Comparison of ENCODE assay signal across 1 cellular context in genomic region chr10:114208351-114208750, GRCh38.
TF ChIP-seq lines count a peak whose summit lies in the region.

No MANE protein-coding gene starts in this region.

TF ChIP-seq in WTC11, 78 proteins besides CTCF, POLR2A, EP300 and RAD21 (continued from another document):
- TF ChIP-seq, protein P1, sequence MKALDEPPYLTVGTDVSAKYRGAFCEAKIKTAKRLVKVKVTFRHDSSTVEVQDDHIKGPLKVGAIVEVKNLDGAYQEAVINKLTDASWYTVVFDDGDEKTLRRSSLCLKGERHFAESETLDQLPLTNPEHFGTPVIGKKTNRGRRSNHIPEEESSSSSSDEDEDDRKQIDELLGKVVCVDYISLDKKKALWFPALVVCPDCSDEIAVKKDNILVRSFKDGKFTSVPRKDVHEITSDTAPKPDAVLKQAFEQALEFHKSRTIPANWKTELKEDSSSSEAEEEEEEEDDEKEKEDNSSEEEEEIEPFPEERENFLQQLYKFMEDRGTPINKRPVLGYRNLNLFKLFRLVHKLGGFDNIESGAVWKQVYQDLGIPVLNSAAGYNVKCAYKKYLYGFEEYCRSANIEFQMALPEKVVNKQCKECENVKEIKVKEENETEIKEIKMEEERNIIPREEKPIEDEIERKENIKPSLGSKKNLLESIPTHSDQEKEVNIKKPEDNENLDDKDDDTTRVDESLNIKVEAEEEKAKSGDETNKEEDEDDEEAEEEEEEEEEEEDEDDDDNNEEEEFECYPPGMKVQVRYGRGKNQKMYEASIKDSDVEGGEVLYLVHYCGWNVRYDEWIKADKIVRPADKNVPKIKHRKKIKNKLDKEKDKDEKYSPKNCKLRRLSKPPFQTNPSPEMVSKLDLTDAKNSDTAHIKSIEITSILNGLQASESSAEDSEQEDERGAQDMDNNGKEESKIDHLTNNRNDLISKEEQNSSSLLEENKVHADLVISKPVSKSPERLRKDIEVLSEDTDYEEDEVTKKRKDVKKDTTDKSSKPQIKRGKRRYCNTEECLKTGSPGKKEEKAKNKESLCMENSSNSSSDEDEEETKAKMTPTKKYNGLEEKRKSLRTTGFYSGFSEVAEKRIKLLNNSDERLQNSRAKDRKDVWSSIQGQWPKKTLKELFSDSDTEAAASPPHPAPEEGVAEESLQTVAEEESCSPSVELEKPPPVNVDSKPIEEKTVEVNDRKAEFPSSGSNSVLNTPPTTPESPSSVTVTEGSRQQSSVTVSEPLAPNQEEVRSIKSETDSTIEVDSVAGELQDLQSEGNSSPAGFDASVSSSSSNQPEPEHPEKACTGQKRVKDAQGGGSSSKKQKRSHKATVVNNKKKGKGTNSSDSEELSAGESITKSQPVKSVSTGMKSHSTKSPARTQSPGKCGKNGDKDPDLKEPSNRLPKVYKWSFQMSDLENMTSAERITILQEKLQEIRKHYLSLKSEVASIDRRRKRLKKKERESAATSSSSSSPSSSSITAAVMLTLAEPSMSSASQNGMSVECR (CRISPR knock-in tag; IDR thresholded peaks at IDR 0.05; ENCODE audit: borderline replicate concordance): no peak
- TF ChIP-seq TP53 (CRISPR knock-in tag; IDR thresholded peaks at IDR 0.05) (no peak), ELF4 (CRISPR knock-in tag; IDR thresholded peaks at IDR 0.05; ENCODE audit: low read depth) (no peak), ZNF425 (CRISPR knock-in tag; conservative IDR thresholded peaks at IDR 0.05) (no peak), CREB1 (CRISPR knock-in tag; IDR thresholded peaks at IDR 0.05) (no peak), ZNF121 (CRISPR knock-in tag; IDR thresholded peaks at IDR 0.05) (no peak), ZNF138 (CRISPR knock-in tag; conservative IDR thresholded peaks at IDR 0.05) (no peak), CBFB (CRISPR knock-in tag; IDR thresholded peaks at IDR 0.05; ENCODE audit: low read depth) (no peak), MAX (CRISPR knock-in tag; IDR thresholded peaks at IDR 0.05) (no peak), ATF3 (CRISPR knock-in tag; conservative IDR thresholded peaks at IDR 0.05) (no peak), FOXJ3 (CRISPR knock-in tag; IDR thresholded peaks at IDR 0.05; ENCODE audit: borderline replicate concordance) (no peak), MXD4 (CRISPR knock-in tag; IDR thresholded peaks at IDR 0.05; ENCODE audit: borderline replicate concordance) (no peak), ZBTB43 (CRISPR knock-in tag; IDR thresholded peaks at IDR 0.05) (no peak), SMAD3 (CRISPR knock-in tag; IDR thresholded peaks at IDR 0.05; ENCODE audit: borderline replicate concordance) (no peak)
- TF ChIP-seq, protein P2, sequence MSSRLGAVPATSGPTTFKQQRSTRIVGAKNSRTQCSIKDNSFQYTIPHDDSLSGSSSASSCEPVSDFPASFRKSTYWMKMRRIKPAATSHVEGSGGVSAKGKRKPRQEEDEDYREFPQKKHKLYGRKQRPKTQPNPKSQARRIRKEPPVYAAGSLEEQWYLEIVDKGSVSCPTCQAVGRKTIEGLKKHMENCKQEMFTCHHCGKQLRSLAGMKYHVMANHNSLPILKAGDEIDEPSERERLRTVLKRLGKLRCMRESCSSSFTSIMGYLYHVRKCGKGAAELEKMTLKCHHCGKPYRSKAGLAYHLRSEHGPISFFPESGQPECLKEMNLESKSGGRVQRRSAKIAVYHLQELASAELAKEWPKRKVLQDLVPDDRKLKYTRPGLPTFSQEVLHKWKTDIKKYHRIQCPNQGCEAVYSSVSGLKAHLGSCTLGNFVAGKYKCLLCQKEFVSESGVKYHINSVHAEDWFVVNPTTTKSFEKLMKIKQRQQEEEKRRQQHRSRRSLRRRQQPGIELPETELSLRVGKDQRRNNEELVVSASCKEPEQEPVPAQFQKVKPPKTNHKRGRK (CRISPR knock-in tag; IDR thresholded peaks at IDR 0.05; ENCODE audit: borderline replicate concordance): no peak
- TF ChIP-seq, protein P3, sequence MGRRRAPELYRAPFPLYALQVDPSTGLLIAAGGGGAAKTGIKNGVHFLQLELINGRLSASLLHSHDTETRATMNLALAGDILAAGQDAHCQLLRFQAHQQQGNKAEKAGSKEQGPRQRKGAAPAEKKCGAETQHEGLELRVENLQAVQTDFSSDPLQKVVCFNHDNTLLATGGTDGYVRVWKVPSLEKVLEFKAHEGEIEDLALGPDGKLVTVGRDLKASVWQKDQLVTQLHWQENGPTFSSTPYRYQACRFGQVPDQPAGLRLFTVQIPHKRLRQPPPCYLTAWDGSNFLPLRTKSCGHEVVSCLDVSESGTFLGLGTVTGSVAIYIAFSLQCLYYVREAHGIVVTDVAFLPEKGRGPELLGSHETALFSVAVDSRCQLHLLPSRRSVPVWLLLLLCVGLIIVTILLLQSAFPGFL (CRISPR knock-in tag; IDR thresholded peaks at IDR 0.05; ENCODE audit: borderline replicate concordance): no peak
